10 cellular contexts compared by ENCODE assay signal in genomic region chr1:97901017-97901658, GRCh38. TPM values are rescaled to one million over a fixed set of nuclear protein-coding genes. Genes with fewer than 3 reads are reported as not detected.
A peak's percentile ranks its signal among the peaks of the same experiment; 100 is the strongest.
DNase-seq lines count a peak whose midpoint lies in the region; ATAC-seq and TF ChIP-seq lines count a peak whose summit lies in the region.
"Had no signal": no experiment of that assay in that cellular context is flagged by ENCODE, and none has a peak within 500 bp of the region (broad histone marks: within the 10 kb centered on the region; RNA-seq: fewer than 3 reads in every experiment).

No MANE protein-coding gene starts in this region.

- no peaks in the 10 kb centered on the region for H3K9me2 ChIP-seq in GM23248 (ENCODE audit: insufficient read depth)
- H3K9me2 ChIP-seq in PC-3 (replicated peaks; ENCODE audit: low read length): no peaks in the 10 kb centered on the region
- peaks cover 8% of the 10 kb centered on the region; the same call in 1 of the 2 replicates for H3K9me2 ChIP-seq in PC-9 (ENCODE audit: insufficient read depth)

- H3K79me2 ChIP-seq in GM23248 (ENCODE audit: insufficient read depth) (peaks cover 89% of the 10 kb centered on the region), PC-3 (ENCODE audit: low read length) (0 out of 2 replicates have a peak, but pooled peaks cover 11% of the 10 kb centered on the region), PC-9 (ENCODE audit: low read depth) (no peaks in the 10 kb centered on the region)
- H3K79me2 ChIP-seq: parathyroid adenoma had no signal

- H4K20me1 ChIP-seq in GM23248 (ENCODE audit: insufficient read depth) (no peaks in the 10 kb centered on the region), PC-3 (ENCODE audit: low read length) (no peaks in the 10 kb centered on the region), PC-9 (ENCODE audit: insufficient read depth) (no peaks in the 10 kb centered on the region)

- in situ Hi-C loops in GM23248 (cut with MboI): no loop called here

- POLR2A ChIA-PET in PC-3 (lab: Charles Lee; ENCODE audit: unreplicated experiment) (no interaction called here), PC-9 (lab: Charles Lee; ENCODE audit: unreplicated experiment) (no interaction called here)

- no peaks in the 10 kb centered on the region for H3K27me3 ChIP-seq in GM23248 (replicated peaks; ENCODE audit: insufficient read depth)
- H3K27me3 ChIP-seq in PC-3 (ENCODE audit: low read length): no peaks in the 10 kb centered on the region
- no peaks in the 10 kb centered on the region for H3K27me3 ChIP-seq in PC-9 (ENCODE audit: insufficient read depth, low read depth)

- no peak for TF ChIP-seq CTCF in PC-3 (conservative IDR thresholded peaks at IDR 0.05; ENCODE audit: low read depth, low read length)
- TF ChIP-seq CTCF in fibroblast of mammary gland (conservative IDR thresholded peaks at IDR 0.05; ENCODE audit: control insufficient read depth, insufficient read depth, low read depth, low read length): no peak
- no peak for TF ChIP-seq CTCF in mucosa of descending colon (IDR thresholded peaks at IDR 0.05)
- TF ChIP-seq CTCF in PC-9 (conservative IDR thresholded peaks at IDR 0.05): no peak

- no TSS peak for BruUV-seq in PC-3 (replicated peaks; lab: Mats Ljungman, UMichigan)
- no TSS peak for BruUV-seq in PC-9 (replicated peaks; lab: Mats Ljungman, UMichigan)

- no peak for ATAC-seq in PC-3
- ATAC-seq in mucosa of descending colon: no peak

- peak overlapping the region; percentile 58 for H3K27ac ChIP-seq in GM23248
- no peak overlapping the region for H3K27ac ChIP-seq in PC-3 (ENCODE audit: low read length)
- no peak overlapping the region for H3K27ac ChIP-seq in PC-9
- H3K27ac ChIP-seq: parathyroid adenoma had no signal

- no peaks in the 10 kb centered on the region for H3K9me3 ChIP-seq in GM23248 (ENCODE audit: low read depth)
- no peaks in the 10 kb centered on the region for H3K9me3 ChIP-seq in PC-3 (ENCODE audit: low read length)
- no peaks in the 10 kb centered on the region for H3K9me3 ChIP-seq in mucosa of descending colon
- H3K9me3 ChIP-seq in PC-9 (ENCODE audit: insufficient read depth, low read depth): peaks cover 5% of the 10 kb centered on the region; the same call in 1 of the 2 replicates

- intact Hi-C loops in PC-3 (cut with micrococcal nuclease) (no loop called here), mucosa of descending colon (cut with DNase I, micrococcal nuclease) (no loop called here), PC-9 (cut with micrococcal nuclease; ENCODE audit: unreplicated experiment) (no loop called here)

- H3K4me1 ChIP-seq in GM23248 (ENCODE audit: insufficient read depth): peaks cover 63% of the 10 kb centered on the region
- H3K4me1 ChIP-seq in PC-3 (ENCODE audit: insufficient read depth, low read length): peaks cover 12% of the 10 kb centered on the region
- H3K4me1 ChIP-seq in mucosa of descending colon (ENCODE audit: low read depth): no peaks in the 10 kb centered on the region
- peaks cover 7% of the 10 kb centered on the region for H3K4me1 ChIP-seq in PC-9 (replicated peaks; ENCODE audit: insufficient read depth)
- H3K4me1 ChIP-seq: parathyroid adenoma had no signal

- H3K4me3 ChIP-seq in GM23248 (peak overlapping the region; percentile 70), PC-3 (ENCODE audit: low read length) (no peak overlapping the region), fibroblast of mammary gland (ENCODE audit: control insufficient read depth, low read depth, low read length) (peak overlapping the region; percentile 6), mucosa of descending colon (no peak overlapping the region), PC-9 (no peak overlapping the region)

- WGBS in GM23248 (ENCODE audit: low coverage in 1 of 2, low lambda C conversion rate in 2 of 2, missing lambda C conversion rate in 2 of 2), 2 experiments: 24% methylated on average over 2 of the region's 2 CpGs

- CTCF ChIA-PET in PC-3 (lab: Charles Lee) (interaction anchor here (0.7 kb wide), 1 partner anchor 152 kb away, joined by 3 read pairs; no protein-coding TSS in a partner anchor), PC-9 (lab: Charles Lee) (no interaction called here)

- H3K36me3 ChIP-seq in GM23248 (ENCODE audit: low read depth) (no peaks in the 10 kb centered on the region), PC-3 (ENCODE audit: low read depth, low read length) (no peaks in the 10 kb centered on the region; the same call in 1 of the 2 replicates), mucosa of descending colon (ENCODE audit: low read depth) (no peaks in the 10 kb centered on the region), PC-9 (ENCODE audit: low read depth) (no peaks in the 10 kb centered on the region)

- H3F3A ChIP-seq in GM23248 (ENCODE audit: insufficient read depth) (peaks cover 54% of the 10 kb centered on the region), PC-3 (ENCODE audit: low read length, unreplicated experiment) (no peaks in the 10 kb centered on the region), PC-9 (ENCODE audit: insufficient read depth, low read depth) (no peaks in the 10 kb centered on the region)

- H2AFZ ChIP-seq in GM23248: peak overlapping the region; percentile 24; the same call in 1 of the 2 replicates
- no peak overlapping the region for H2AFZ ChIP-seq in PC-3 (ENCODE audit: low read length)
- H2AFZ ChIP-seq in PC-9: no peak overlapping the region
- H2AFZ ChIP-seq: parathyroid adenoma had no signal

- H3K4me2 ChIP-seq in GM23248 (ENCODE audit: unreplicated experiment): peak overlapping the region; percentile 89
- H3K4me2 ChIP-seq in PC-3 (ENCODE audit: low read length): peak overlapping the region; percentile 42; the same call in 1 of the 2 replicates
- H3K4me2 ChIP-seq in PC-9: no peak overlapping the region

- DNase-seq in GM23248: peak; percentile 73
- no peak for DNase-seq in PC-3
- peak; percentile 71 for DNase-seq in fibroblast of mammary gland (ENCODE audit: low read depth)
- peak; percentile 75 for DNase-seq in pulmonary artery endothelial cell (ENCODE audit: low read depth, low spot score)
- DNase-seq in mucosa of descending colon: no peak
- no peak for DNase-seq in activated CD8-positive, alpha-beta memory T cell treated with anti-CD3 and anti-CD28 coated beads for 24 hours
- no peak for DNase-seq in PC-9
- DNase-seq: activated T-cell treated with anti-CD3 and anti-CD28 coated beads for 4 hours, cortex of kidney had no signal

- H3K9ac ChIP-seq in GM23248: peak overlapping the region; percentile 62
- H3K9ac ChIP-seq in PC-3 (ENCODE audit: low read length): no peak overlapping the region
- H3K9ac ChIP-seq: parathyroid adenoma had no signal

RNA-seq across cellular contexts. Expression of gene DPYD, which starts 19.7 kb away (rescaled TPM):
- 70.7 and 75.5 TPM in 2 replicates for total RNA-seq in GM23248 (2014; rRNA removed; shearing (Covaris generic))
- 38.4 and 38.6 TPM in 2 replicates for polyA plus RNA-seq in GM23248 (2016; fragmentation: Nextera tagmentation; extraction: Ambion mirVana)
- total RNA-seq in PC-3 (2014; rRNA removed): 11.7 and 12.8 TPM in 2 replicates
- 50.6 and 54.7 TPM in 2 replicates for total RNA-seq in pulmonary artery endothelial cell
- total RNA-seq in mucosa of descending colon: 10 to 100 TPM; 13.8 to 33.3 (median 19.7) TPM
- 20.0 and 24.1 TPM in 2 replicates for total RNA-seq in PC-9 (2021)

Comparison
In these comparisons a context has a peak if more than half of its experiments do, and no peak if none do; other contexts are left out.
1. DNase-seq: peak in GM23248 (single experiment), fibroblast of mammary gland (single experiment) and pulmonary artery endothelial cell (single experiment); none in PC-3 (single experiment), mucosa of descending colon (0 of 3), activated CD8-positive, alpha-beta memory T cell treated with anti-CD3 and anti-CD28 coated beads for 24 hours (single experiment) and PC-9 (0 of 2).
2. H3K4me3 ChIP-seq: peak in GM23248 (single experiment) and fibroblast of mammary gland (single experiment); none in PC-3 (single experiment), mucosa of descending colon (single experiment) and PC-9 (single experiment).